19 cellular contexts compared by ENCODE assay signal in the genomic region with DNA sequence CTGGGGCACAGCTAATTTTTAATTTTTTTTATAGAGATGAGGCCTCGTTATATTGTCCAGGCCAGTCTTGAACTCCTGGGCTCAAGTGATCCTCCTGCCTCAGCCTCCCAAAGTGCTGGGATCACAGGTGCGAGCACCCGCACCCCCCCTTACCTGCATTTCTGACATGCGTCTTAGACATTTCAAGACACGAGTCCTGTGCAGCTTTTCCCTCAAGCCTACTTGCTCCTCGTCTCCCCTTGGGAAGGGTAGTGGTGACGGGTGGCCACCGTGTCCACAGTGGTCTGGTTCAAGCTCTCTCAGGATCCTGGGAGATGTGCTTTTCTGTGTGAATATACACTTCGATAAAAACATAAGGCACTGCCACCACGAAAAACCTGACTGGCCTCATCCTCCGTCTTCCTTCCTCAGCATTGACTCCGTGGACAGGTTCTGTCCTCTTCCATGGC. TPM values are rescaled to one million over a fixed set of nuclear protein-coding genes. Genes with fewer than 3 reads are reported as not detected.
DNase-seq lines count a peak whose midpoint lies in the region; ATAC-seq and TF ChIP-seq lines count a peak whose summit lies in the region.
"Had no signal": no experiment of that assay in that cellular context is flagged by ENCODE, and none has a peak within 500 bp of the region (broad histone marks: within the 10 kb centered on the region; RNA-seq: fewer than 3 reads in every experiment).

No MANE protein-coding gene starts in this region.

- H3K9me3 ChIP-seq in CD4-positive, alpha-beta T cell (ENCODE audit: control insufficient read depth, low read length): no peaks in the 10 kb centered on the region
- H3K9me3 ChIP-seq in suprapubic skin: no peaks in the 10 kb centered on the region
- H3K9me3 ChIP-seq: BE2C had no signal

- CTCF ChIA-PET in CD4-positive, alpha-beta T cell (lab: Charles Lee): no interaction called here

- H3K27me3 ChIP-seq in CD4-positive, alpha-beta T cell (ENCODE audit: control insufficient read depth, insufficient read depth, low read length): no peaks in the 10 kb centered on the region
- H3K27me3 ChIP-seq in suprapubic skin: no peaks in the 10 kb centered on the region
- H3K27me3 ChIP-seq in dorsolateral prefrontal cortex: no peaks in the 10 kb centered on the region
- H3K27me3 ChIP-seq: BE2C had no signal

- 91% methylated on average over 12 of the region's 12 CpGs for WGBS in suprapubic skin

- H3K9me3 Mint-ChIP-seq in activated T-cell treated with anti-CD3 and anti-CD28 coated beads, Interleukin-2, amount 50 U/mL, for 72 hours: no peaks in the 10 kb centered on the region
- H3K9me3 Mint-ChIP-seq in CD4-positive, alpha-beta T cell: no peaks in the 10 kb centered on the region

- no peak overlapping the region for H3K4me3 Mint-ChIP-seq in activated T-cell treated with anti-CD3 and anti-CD28 coated beads, Interleukin-2, amount 50 U/mL, for 72 hours
- no peak overlapping the region for H3K4me3 Mint-ChIP-seq in CD4-positive, alpha-beta T cell
- H3K4me3 Mint-ChIP-seq: CD4-positive, alpha-beta memory T cell had no signal

- peaks cover 2 to 5% of the 10 kb centered on the region in 2 donors for H3K36me3 Mint-ChIP-seq in activated T-cell treated with anti-CD3 and anti-CD28 coated beads, Interleukin-2, amount 50 U/mL, for 72 hours (ENCODE audit: insufficient read depth in 2 of 2)
- H3K36me3 Mint-ChIP-seq in CD4-positive, alpha-beta T cell (ENCODE audit: low read depth): peaks cover 57% of the 10 kb centered on the region

- TF ChIP-seq CTCF in CD4-positive, alpha-beta T cell (IDR thresholded peaks at IDR 0.05): no peak
- TF ChIP-seq CTCF in suprapubic skin (IDR thresholded peaks at IDR 0.05) (no peak), dorsolateral prefrontal cortex (IDR thresholded peaks at IDR 0.05 in 54 of 56, conservative IDR thresholded peaks at IDR 0.05 in 2 of 56; ENCODE audit: low read depth in 1 of 56, partially characterized antibody in 56 of 56) (no peak)

- H3K27ac Mint-ChIP-seq in activated T-cell treated with anti-CD3 and anti-CD28 coated beads, Interleukin-2, amount 50 U/mL, for 72 hours: no peak overlapping the region
- no peak overlapping the region for H3K27ac Mint-ChIP-seq in CD4-positive, alpha-beta T cell

- no peak for TF ChIP-seq EP300 in suprapubic skin (IDR thresholded peaks at IDR 0.05)

- no peak for TF ChIP-seq POLR2A in suprapubic skin (IDR thresholded peaks at IDR 0.05)

- no peak for ATAC-seq in activated T-cell treated with anti-CD3 and anti-CD28 coated beads, Interleukin-2, amount 50 U/mL, for 72 hours (replicated peaks in 1 of 2)
- no peak for ATAC-seq in CD4-positive, alpha-beta T cell (ENCODE audit: poor library complexity)
- ATAC-seq in left lobe of liver (no peak), GM19035 (IDR thresholded peaks at IDR 0.05; ENCODE audit: unreplicated experiment) (no peak)
- ATAC-seq: GM12878, Right ventricle myocardium inferior had no signal

- peak overlapping the region; percentile 13 for H3K27ac ChIP-seq in CD4-positive, alpha-beta T cell (ENCODE audit: low read depth, low read length)
- H3K27ac ChIP-seq in suprapubic skin: no peak overlapping the region
- no peak overlapping the region for H3K27ac ChIP-seq in dorsolateral prefrontal cortex

- peak; percentile 8 for DNase-seq in activated T-cell treated with anti-CD3 and anti-CD28 coated beads, Interleukin-2, amount 50 U/mL, for 1 hour
- no peak for DNase-seq in activated T-cell treated with anti-CD3 and anti-CD28 coated beads, Interleukin-2, amount 50 U/mL, for 72 hours
- no peak for DNase-seq in CD4-positive, alpha-beta T cell
- DNase-seq in left lobe of liver (ENCODE audit: low spot score) (peak; percentile 12), suprapubic skin (ENCODE audit: low spot score in 2 of 2) (peak; percentile 34 to 66), HuH-7.5 (ENCODE audit: low spot score) (no peak), dorsolateral prefrontal cortex (no peak)
- DNase-seq: BE2C; CD4-positive, alpha-beta memory T cell; EL; KG1; NCI-H187; NCI-H2107; NCI-H510A treated with DMSO at 0.1 percent for 48 hours; NCI-H774 had no signal

- H3K4me1 Mint-ChIP-seq in activated T-cell treated with anti-CD3 and anti-CD28 coated beads, Interleukin-2, amount 50 U/mL, for 72 hours (ENCODE audit: low read depth): no peaks in the 10 kb centered on the region
- peaks cover 17% of the 10 kb centered on the region for H3K4me1 Mint-ChIP-seq in CD4-positive, alpha-beta T cell (ENCODE audit: low read depth)

- POLR2A ChIA-PET in CD4-positive, alpha-beta T cell (lab: Charles Lee): interaction anchor here (0.8 kb wide), 1 partner anchor 263 kb away, joined by 3 read pairs; no protein-coding TSS in a partner anchor

- peaks cover 33% of the 10 kb centered on the region for H3K36me3 ChIP-seq in suprapubic skin

- H3K4me3 ChIP-seq in suprapubic skin (no peak overlapping the region), dorsolateral prefrontal cortex (no peak overlapping the region)
- H3K4me3 ChIP-seq: GM12878 had no signal

- no peaks in the 10 kb centered on the region for H3K27me3 Mint-ChIP-seq in activated T-cell treated with anti-CD3 and anti-CD28 coated beads, Interleukin-2, amount 50 U/mL, for 72 hours (ENCODE audit: low read depth)
- H3K27me3 Mint-ChIP-seq in CD4-positive, alpha-beta T cell: no peaks in the 10 kb centered on the region
- H3K27me3 Mint-ChIP-seq: CD4-positive, alpha-beta memory T cell had no signal

- peaks cover 39% of the 10 kb centered on the region for H3K4me1 ChIP-seq in suprapubic skin

- intact Hi-C loops in CD4-positive, alpha-beta T cell (cut with DNase I, micrococcal nuclease): no loop called here
- intact Hi-C loops in dorsolateral prefrontal cortex (cut with DNase I): loop anchor here in 1 of 2 donors (10.0 kb wide), 1 partner anchor 395 kb away; no protein-coding TSS in a partner anchor

RNA-seq across cellular contexts. Expression of a gene that starts 9.6 kb away (rescaled TPM):
- total RNA-seq in activated T-cell treated with anti-CD3 and anti-CD28 coated beads, Interleukin-2, amount 50 U/mL, for 72 hours: 10 to 100 TPM; 52.9 to 58.1 TPM
- total RNA-seq in CD4-positive, alpha-beta T cell: 10 to 100 TPM; 28.3 to 30.0 TPM
- total RNA-seq in left lobe of liver (20.4 TPM), suprapubic skin (10 to 100 TPM; 21.8 to 37.4 (median 30.1) TPM), dorsolateral prefrontal cortex (10 to 100 TPM; 20.0 to 55.3 (median 29.7) TPM)

RNA-seq across cellular contexts. Expression of a gene that starts 20.2 kb away (rescaled TPM):
- 10 to 100 TPM; 23.1 to 28.2 TPM for total RNA-seq in activated T-cell treated with anti-CD3 and anti-CD28 coated beads, Interleukin-2, amount 50 U/mL, for 72 hours
- 10 to 100 TPM; 38.8 to 41.0 TPM for total RNA-seq in CD4-positive, alpha-beta T cell
- total RNA-seq in left lobe of liver (141 TPM), suprapubic skin (100 to 1,000 TPM in 2 of 4 donors, 10 to 100 TPM in 2; 70.2 to 162 (median 105) TPM), dorsolateral prefrontal cortex (100 to 1,000 TPM in 25 of 120 experiments, 10 to 100 TPM in 95; 31.2 to 256 (median 75.8) TPM)

RNA-seq across cellular contexts. Expression of a gene that starts 24.0 kb away (rescaled TPM):
- total RNA-seq in activated T-cell treated with anti-CD3 and anti-CD28 coated beads, Interleukin-2, amount 50 U/mL, for 72 hours: under 1 TPM; 0.31 to 0.88 TPM
- not detected for total RNA-seq in CD4-positive, alpha-beta T cell
- total RNA-seq in left lobe of liver (15.5 TPM), suprapubic skin (10 to 100 TPM; 15.7 to 38.1 (median 23.5) TPM), dorsolateral prefrontal cortex (10 to 100 TPM in 66 of 120 experiments, 1 to 10 TPM in 54; 3.2 to 50.9 (median 10.8) TPM)
- total RNA-seq: CD4-positive, alpha-beta memory T cell; OCI-LY7 had no signal

Comparison
In these comparisons a context has a peak if more than half of its experiments do, and no peak if none do; other contexts are left out.
1. DNase-seq: peak in activated T-cell treated with anti-CD3 and anti-CD28 coated beads, Interleukin-2, amount 50 U/mL, for 1 hour (single experiment), left lobe of liver (single experiment) and suprapubic skin (2 of 2); none in activated T-cell treated with anti-CD3 and anti-CD28 coated beads, Interleukin-2, amount 50 U/mL, for 72 hours (0 of 2), CD4-positive, alpha-beta T cell (0 of 10), HuH-7.5 (single experiment) and dorsolateral prefrontal cortex (0 of 10).